In genomic region chr4:26891867-26892266, GRCh38 we compare ENCODE assay signal across 14 cellular contexts.
"Had no signal": no experiment of that assay in that cellular context is flagged by ENCODE, and none has a peak within 500 bp of the region (broad histone marks: within the 10 kb centered on the region; RNA-seq: fewer than 3 reads in every experiment).

No MANE protein-coding gene starts in this region.

- H3K27me3 Mint-ChIP-seq: activated CD4-positive, alpha-beta T cell treated with anti-CD3 and anti-CD28 coated beads, Interleukin-2, amount 10 ng/mL, durations not matched to agents 7 days and 5 days; type B pancreatic cell had no signal

- H3K4me1 Mint-ChIP-seq: nephron had no signal

- H3K9me3 ChIP-seq: prostate gland, right lobe of liver, suprapubic skin had no signal

- H3K27ac ChIP-seq: brain microvascular endothelial cell, prostate gland, right lobe of liver, suprapubic skin had no signal

- H3K27me3 ChIP-seq: brain microvascular endothelial cell, right lobe of liver, suprapubic skin had no signal

- H3K4me3 Mint-ChIP-seq: activated CD4-positive, alpha-beta T cell treated with anti-CD3 and anti-CD28 coated beads, Interleukin-2, amount 10 ng/mL, durations not matched to agents 7 days and 5 days; nephron; type B pancreatic cell had no signal

- DNase-seq: activated CD4-positive, alpha-beta T cell treated with anti-CD3 and anti-CD28 coated beads, Interleukin-2, amount 10 ng/mL, durations not matched to agents 7 days and 5 days; brain microvascular endothelial cell; cerebellar nuclear complex; dermis blood vessel endothelial cell; hippocampal formation; kidney glomerular epithelial cell; midbrain; right lobe of liver; stimulated activated naive CD4-positive, alpha-beta T cell; T-helper 1 cell had no signal

- H3K27ac Mint-ChIP-seq: activated CD4-positive, alpha-beta T cell treated with anti-CD3 and anti-CD28 coated beads, Interleukin-2, amount 10 ng/mL, durations not matched to agents 7 days and 5 days; nephron; type B pancreatic cell had no signal

- H3K36me3 ChIP-seq: brain microvascular endothelial cell, prostate gland, right lobe of liver, suprapubic skin had no signal

- H3K4me3 ChIP-seq: prostate gland, right lobe of liver, suprapubic skin had no signal

- ATAC-seq: right lobe of liver had no signal

- H3K4me1 ChIP-seq: prostate gland, right lobe of liver had no signal
